ENCODE assay signal across 19 cellular contexts in the genomic region with DNA sequence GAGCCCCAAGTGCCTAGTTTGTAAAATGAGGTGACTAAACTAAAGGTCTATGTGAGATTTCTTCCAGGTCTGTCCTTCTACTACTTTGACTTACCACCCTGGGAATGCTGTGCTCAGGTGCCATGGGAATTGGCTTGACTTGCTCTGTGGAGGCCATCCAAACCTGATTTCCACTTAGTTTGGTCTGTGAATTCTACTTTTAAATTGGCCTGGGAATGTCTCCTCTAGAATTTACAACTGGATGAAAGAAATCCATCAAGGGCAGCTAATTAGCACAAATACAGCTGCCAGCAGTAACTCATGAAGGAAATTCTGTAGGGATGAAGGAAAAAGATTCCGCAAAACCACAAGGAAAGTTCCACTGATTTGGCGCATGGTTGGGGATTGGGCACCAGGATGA. TPM values are rescaled to one million over a fixed set of nuclear protein-coding genes. Genes with fewer than 3 reads are reported as not detected.
DNase-seq lines count a peak whose midpoint lies in the region; ATAC-seq and TF ChIP-seq lines count a peak whose summit lies in the region.
"Had no signal": no experiment of that assay in that cellular context is flagged by ENCODE, and none has a peak within 500 bp of the region (broad histone marks: within the 10 kb centered on the region; RNA-seq: fewer than 3 reads in every experiment).

No MANE protein-coding gene starts in this region.

- peaks cover 5 to 6% of the 10 kb centered on the region in 2 experiments for H3K79me1 ChIP-seq in IMR-90 (ENCODE audit: low read depth in 1 of 2, low read length in 2 of 2)

- DNase-seq in A172 (ENCODE audit: low spot score) (peak; percentile 53), IMR-90 (no peak), astrocyte of the hippocampus (ENCODE audit: low read depth, low spot score) (peak; percentile 69), putamen (ENCODE audit: low spot score) (peak; percentile 1), GDM1 (lab: John Stamatoyannopoulos, UW) (no peak)
- DNase-seq in activated CD4-positive, CD25-positive, alpha-beta regulatory T cell treated with anti-CD3 and anti-CD28 coated beads, Interleukin-2, amount 50 U/mL, for 72 hours = no peak
- DNase-seq: BE2C; CD4-positive, alpha-beta T cell; CD8-positive, alpha-beta memory T cell; DMS 273 treated with DMSO at 0.1 percent for 48 hours; DMS79; EL; GF-D8; GOT3; HFFc6 had no signal

- H4K5ac ChIP-seq in IMR-90 (ENCODE audit: low read depth, low read length) = no peak overlapping the region

- peaks cover 17% of the 10 kb centered on the region for H3K4me1 ChIP-seq in IMR-90 (ENCODE audit: control insufficient read depth, insufficient read depth, low read length)
- H3K4me1 ChIP-seq: BE2C; BLaER1 treated with 17β-estradiol and CSF1 and Interleukin-3, amounts not matched to agents 10 nM and 100 nM; HAP-1 had no signal

- no peak overlapping the region for H3K9ac ChIP-seq in IMR-90 (ENCODE audit: low read depth, low read length)
- H3K9ac ChIP-seq: BLaER1 treated with 17β-estradiol and CSF1 and Interleukin-3, amounts not matched to agents 10 nM and 100 nM had no signal

- H3K4ac ChIP-seq in IMR-90 (ENCODE audit: low read depth, low read length) = 0 out of 2 replicates have a peak overlapping the region, but pooled peaks have one; percentile 20

- H2AFZ ChIP-seq in IMR-90 (replicated peaks; ENCODE audit: low read length, poor library complexity) = no peak overlapping the region

- dilution Hi-C loops in IMR-90 (cut with HindIII; ENCODE audit: low sequenced_read_pairs, unreplicated experiment) = no loop called here

- no peaks in the 10 kb centered on the region for H3K27me3 ChIP-seq in IMR-90 (ENCODE audit: control insufficient read depth, insufficient read depth, low read length)
- H3K27me3 ChIP-seq: BE2C; BLaER1 treated with 17β-estradiol and CSF1 and Interleukin-3, amounts not matched to agents 10 nM and 100 nM had no signal

- H3K27ac ChIP-seq in IMR-90 (ENCODE audit: insufficient read depth, low read length) = no peak overlapping the region
- H3K27ac ChIP-seq: 22Rv1; BLaER1 treated with 17β-estradiol and CSF1 and Interleukin-3, amounts not matched to agents 10 nM and 100 nM had no signal

- H2BK20ac ChIP-seq in IMR-90 (ENCODE audit: low read depth, low read length) = peak overlapping the region; percentile 14; the same call in 1 of the 2 replicates

- intact Hi-C loops in IMR-90 (cut with micrococcal nuclease) = no loop called here

- no peaks in the 10 kb centered on the region for H3K36me3 ChIP-seq in IMR-90 (ENCODE audit: control insufficient read depth, insufficient read depth, low read length)
- H3K36me3 ChIP-seq: BE2C; BLaER1 treated with 17β-estradiol and CSF1 and Interleukin-3, amounts not matched to agents 10 nM and 100 nM; HAP-1 had no signal

- peaks cover 11% of the 10 kb centered on the region; the same call in 1 of the 2 replicates for H3K9me1 ChIP-seq in IMR-90 (ENCODE audit: insufficient read depth, low read length)

- no peaks in the 10 kb centered on the region for H4K20me1 ChIP-seq in IMR-90 (ENCODE audit: insufficient read depth, low read length)
- H4K20me1 ChIP-seq: BLaER1 treated with 17β-estradiol and CSF1 and Interleukin-3, amounts not matched to agents 10 nM and 100 nM had no signal

- H3K56ac ChIP-seq in IMR-90 (ENCODE audit: extremely low read depth, insufficient read depth, low read length) = no peak overlapping the region

- H2BK120ac ChIP-seq in IMR-90 (ENCODE audit: low read depth, low read length) = peak overlapping the region; percentile 32; the same call in 1 of the 2 replicates

- no peak overlapping the region for H4K91ac ChIP-seq in IMR-90 (ENCODE audit: insufficient read depth, low read depth, low read length)

- peak overlapping the region; percentile 59; the same call in 1 of the 2 replicates for H2AK5ac ChIP-seq in IMR-90 (ENCODE audit: low read depth, low read length)

- TF ChIP-seq RAD21 in IMR-90 (IDR thresholded peaks at IDR 0.05; ENCODE audit: low read length) = no peak

- no TSS peak for BruUV-seq in IMR-90 (replicated peaks; lab: Mats Ljungman, UMichigan)

- TF ChIP-seq CTCF in IMR-90 (conservative IDR thresholded peaks at IDR 0.05; ENCODE audit: low read depth, low read length) = no peak

- H3K4me3 ChIP-seq in IMR-90 (ENCODE audit: insufficient read depth, low read depth, low read length) = no peak overlapping the region
- H3K4me3 ChIP-seq: BLaER1 treated with 17β-estradiol and CSF1 and Interleukin-3, amounts not matched to agents 10 nM and 100 nM; HAP-1 had no signal

- no peak for TF ChIP-seq POLR2A in IMR-90 (IDR thresholded peaks at IDR 0.05; ENCODE audit: low read depth, low read length)

- ATAC-seq in IMR-90 (ENCODE audit: low read depth) = no peak
- ATAC-seq in SK-N-SH treated with all-trans-retinoic acid at 6 μM for 48 hours = no peak

- H4K8ac ChIP-seq in IMR-90 (ENCODE audit: low read depth in 2 of 2, low read length in 2 of 2) = no peak overlapping the region

- peak overlapping the region; percentile 18 for H3K18ac ChIP-seq in IMR-90 (ENCODE audit: low read depth, low read length)

- H3K14ac ChIP-seq in IMR-90 (replicated peaks; ENCODE audit: low read depth, low read length) = 0 out of 2 replicates have a peak overlapping the region, but pooled peaks have one; percentile 15

- in situ Hi-C loops in IMR-90 (cut with MboI; ENCODE audit: low sequenced_read_pairs) = no loop called here

- H3K9me3 ChIP-seq in IMR-90 (ENCODE audit: control insufficient read depth, insufficient read depth, low read length) = no peaks in the 10 kb centered on the region
- H3K9me3 ChIP-seq: BE2C; BLaER1 treated with 17β-estradiol and CSF1 and Interleukin-3, amounts not matched to agents 10 nM and 100 nM; HAP-1 had no signal

- no peak overlapping the region for H3K4me2 ChIP-seq in IMR-90 (ENCODE audit: low read depth, low read length)
- H3K4me2 ChIP-seq: BLaER1 treated with 17β-estradiol and CSF1 and Interleukin-3, amounts not matched to agents 10 nM and 100 nM had no signal

- CTCF ChIA-PET in IMR-90 (lab: Yijun Ruan, JAX) = interaction anchor here (1.1 kb wide), 1 partner anchor 58 kb away, joined by 3 read pairs; no protein-coding TSS in a partner anchor

- no peak overlapping the region for H2AK9ac ChIP-seq in IMR-90 (replicated peaks; ENCODE audit: low read depth, low read length, poor library complexity)

- H2BK5ac ChIP-seq in IMR-90 (ENCODE audit: low read depth, low read length, poor library complexity, severe bottlenecking) = no peak overlapping the region

- no CpG with 5 or more reads among the region's 2 CpGs for WGBS in IMR-90 (ENCODE audit: extremely low coverage in 2 of 2, insufficient read length in 1 of 2), 2 experiments

- POLR2A ChIA-PET in IMR-90 (lab: Charles Lee; ENCODE audit: unreplicated experiment) = no interaction called here

- H3K23ac ChIP-seq in IMR-90 (ENCODE audit: low read depth, low read length) = no peak overlapping the region

- H2BK15ac ChIP-seq in IMR-90 (ENCODE audit: low read depth, low read length) = 0 out of 3 replicates have a peak overlapping the region, but pooled peaks have one; percentile 23

TF ChIP-seq in IMR-90, 13 proteins besides CTCF, POLR2A, EP300 and RAD21 (continues in another document):
- TF ChIP-seq RCOR1 (IDR thresholded peaks at IDR 0.05; ENCODE audit: insufficient replicate concordance, low read length) (no peak), MAFK (IDR thresholded peaks at IDR 0.05; ENCODE audit: low read depth, low read length) (no peak), RFX5 (IDR thresholded peaks at IDR 0.05; ENCODE audit: low read depth, low read length) (no peak), BHLHE40 (IDR thresholded peaks at IDR 0.05; ENCODE audit: low read depth, low read length) (no peak), SMC3 (IDR thresholded peaks at IDR 0.05; ENCODE audit: low read depth, low read length) (no peak), NFE2L2 (IDR thresholded peaks at IDR 0.05; ENCODE audit: low read depth, low read length) (no peak), CHD1 (IDR thresholded peaks at IDR 0.05; ENCODE audit: low read depth, low read length) (no peak)
- TF ChIP-seq, protein P1, sequence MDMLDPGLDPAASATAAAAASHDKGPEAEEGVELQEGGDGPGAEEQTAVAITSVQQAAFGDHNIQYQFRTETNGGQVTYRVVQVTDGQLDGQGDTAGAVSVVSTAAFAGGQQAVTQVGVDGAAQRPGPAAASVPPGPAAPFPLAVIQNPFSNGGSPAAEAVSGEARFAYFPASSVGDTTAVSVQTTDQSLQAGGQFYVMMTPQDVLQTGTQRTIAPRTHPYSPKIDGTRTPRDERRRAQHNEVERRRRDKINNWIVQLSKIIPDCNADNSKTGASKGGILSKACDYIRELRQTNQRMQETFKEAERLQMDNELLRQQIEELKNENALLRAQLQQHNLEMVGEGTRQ (IDR thresholded peaks at IDR 0.05; ENCODE audit: low read depth, low read length) = no peak

TF ChIP-seq in SK-N-SH treated with all-trans-retinoic acid at 6 μM for 48 hours, 23 proteins besides CTCF, POLR2A, EP300 and RAD21:
- TF ChIP-seq ZFP3 (CRISPR knock-in tag; IDR thresholded peaks at IDR 0.05) (no peak), ZNF70 (CRISPR knock-in tag; IDR thresholded peaks at IDR 0.05) (no peak), PATZ1 (CRISPR knock-in tag; IDR thresholded peaks at IDR 0.05; ENCODE audit: borderline replicate concordance) (no peak)

RNA-seq across cellular contexts. Expression of gene FRMD6, which starts 31.7 kb away (rescaled TPM):
- total RNA-seq in A172 (2014; rRNA removed; shearing (Covaris generic)) = 47.9 and 53.1 TPM in 2 replicates
- 620 and 682 TPM in 2 replicates for total RNA-seq in IMR-90 (2012; rRNA removed)
- 243 and 244 TPM in 2 replicates for polyA plus RNA-seq in IMR-90 (2012; rRNA removed)
- 129 and 270 TPM in 2 replicates for polyA plus RNA-seq in IMR-90 (2012; cell fraction: cytosol; rRNA removed)
- 287 and 382 TPM in 2 replicates for polyA plus RNA-seq in IMR-90 (2012; cell fraction: nucleus; rRNA removed; ENCODE audit: low replicate concordance)

Comparison
In these comparisons a context has a peak if more than half of its experiments do, and no peak if none do; other contexts are left out.
1. DNase-seq: peak in A172 (single experiment), astrocyte of the hippocampus (single experiment) and putamen (single experiment); none in IMR-90 (single experiment), GDM1 (single experiment) and activated CD4-positive, CD25-positive, alpha-beta regulatory T cell treated with anti-CD3 and anti-CD28 coated beads, Interleukin-2, amount 50 U/mL, for 72 hours (single experiment).
2. RNA of gene FRMD6, which starts 31.7 kb away (total RNA-seq): 620 to 682 TPM in IMR-90; 47.9 to 53.1 TPM in A172; every median in the first group is over 10 times any median in the second.